2 cellular contexts compared by ENCODE assay signal in the genomic region with DNA sequence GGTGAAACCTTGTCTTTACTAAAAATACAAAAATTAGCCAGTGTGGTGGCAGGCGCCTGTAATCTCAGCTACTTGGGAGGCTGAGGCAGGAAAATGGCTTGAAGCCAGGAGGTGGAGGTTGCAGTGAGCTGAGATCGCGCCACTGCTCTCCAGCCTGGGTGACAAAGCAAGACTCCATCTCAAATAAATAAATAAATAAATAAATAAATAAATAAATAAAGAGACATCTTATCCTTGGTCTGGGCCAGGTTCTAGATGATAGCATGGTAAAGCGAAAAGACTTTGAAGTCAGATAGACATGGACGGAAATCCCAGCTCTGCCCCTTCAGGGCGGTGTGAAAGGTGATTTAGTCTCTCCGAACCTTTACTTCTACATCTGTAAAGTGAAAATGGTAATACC. TPM values are rescaled to one million over a fixed set of nuclear protein-coding genes. Genes with fewer than 3 reads are reported as not detected.
"Had no signal": no experiment of that assay in that cellular context is flagged by ENCODE, and none has a peak within 500 bp of the region (broad histone marks: within the 10 kb centered on the region; RNA-seq: fewer than 3 reads in every experiment).

No MANE protein-coding gene starts in this region.

RNA-seq across cellular contexts. Expression of a gene that starts 33.2 kb away (rescaled TPM):
- polyA plus RNA-seq: IgD-negative memory B cell, IMR-90 had no signal
